25 cellular contexts compared by ENCODE assay signal in the genomic region with DNA sequence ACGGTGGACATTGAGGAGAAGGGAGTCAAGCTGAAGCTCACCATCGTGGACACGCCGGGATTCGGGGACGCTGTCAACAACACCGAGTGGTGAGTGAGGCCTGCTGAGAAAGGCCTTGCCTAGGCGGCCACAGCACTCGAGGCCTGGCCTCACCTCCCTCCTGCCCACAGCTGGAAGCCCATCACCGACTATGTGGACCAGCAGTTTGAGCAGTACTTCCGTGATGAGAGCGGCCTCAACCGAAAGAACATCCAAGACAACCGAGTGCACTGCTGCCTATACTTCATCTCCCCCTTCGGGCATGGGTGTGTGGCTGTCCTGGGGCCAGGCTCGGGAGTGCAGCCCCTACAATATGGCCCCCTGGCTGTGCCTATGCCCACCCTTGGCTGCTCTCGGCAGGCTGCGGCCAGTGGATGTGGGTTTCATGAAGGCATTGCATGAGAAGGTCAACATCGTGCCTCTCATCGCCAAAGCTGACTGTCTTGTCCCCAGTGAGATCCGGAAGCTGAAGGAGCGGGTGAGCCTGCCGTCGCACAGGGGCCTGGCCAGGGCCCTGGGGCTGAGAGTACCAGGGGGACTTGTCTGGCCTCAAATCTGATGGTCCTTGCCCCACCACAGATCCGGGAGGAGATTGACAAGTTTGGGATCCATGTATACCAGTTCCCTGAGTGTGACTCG. TPM values are rescaled to one million over a fixed set of nuclear protein-coding genes. Genes with fewer than 3 reads are reported as not detected.
DNase-seq lines count a peak whose midpoint lies in the region; ATAC-seq and TF ChIP-seq lines count a peak whose summit lies in the region.
"Had no signal": no experiment of that assay in that cellular context is flagged by ENCODE, and none has a peak within 500 bp of the region (broad histone marks: within the 10 kb centered on the region; RNA-seq: fewer than 3 reads in every experiment).

No MANE protein-coding gene starts in this region.

- intact Hi-C loops in MCF 10A (cut with micrococcal nuclease) (no loop called here), breast epithelium (cut with DNase I; ENCODE audit: low total_unique reads) (no loop called here), tibial artery (cut with DNase I; ENCODE audit: low total_unique reads) (loop anchor here (10.0 kb wide), 1 partner anchor 135 kb away; the partner anchor contains the start of genes GNB1L and RTL10)

- H3K36me3 ChIP-seq in breast epithelium (no peaks in the 10 kb centered on the region), tibial artery (peaks cover 0 to 32% (median 32%) of the 10 kb centered on the region in 3 donors)
- H3K36me3 ChIP-seq: BE2C, right lobe of liver had no signal

- H3K4me1 ChIP-seq in breast epithelium (peaks cover 5 to 9% of the 10 kb centered on the region in 2 donors), tibial artery (peaks cover 0 to 31% (median 25%) of the 10 kb centered on the region in 4 donors)
- H3K4me1 ChIP-seq: BE2C had no signal

- H3K27me3 ChIP-seq in breast epithelium (peaks cover 0 to 2% of the 10 kb centered on the region in 2 donors), tibial artery (no peaks in the 10 kb centered on the region)
- H3K27me3 ChIP-seq: BE2C, SJSA1 had no signal

- H3K27me3 Mint-ChIP-seq in MCF 10A (ENCODE audit: insufficient read depth, unreplicated experiment) (no peaks in the 10 kb centered on the region), T-cell (peaks cover 22 to 64% of the 10 kb centered on the region in 2 donors), glutamatergic neuron (ENCODE audit: unreplicated experiment) (peaks cover 41% of the 10 kb centered on the region)
- H3K27me3 Mint-ChIP-seq in stimulated activated naive B cell treated with anti-CD40 and anti-IgM and Interleukin-4, amounts not matched to agents 10 μg/mL and 1 μg/mL and 100 μg/mL, for 72 hours: peaks cover 61 to 85% of the 10 kb centered on the region in 2 donors

- TF ChIP-seq CTCF in MCF 10A (IDR thresholded peaks at IDR 0.05; ENCODE audit: unreplicated experiment) (no peak), breast epithelium (IDR thresholded peaks at IDR 0.05) (no peak), glutamatergic neuron (IDR thresholded peaks at IDR 0.05; ENCODE audit: partially characterized antibody, unreplicated experiment) (no peak), tibial artery (IDR thresholded peaks at IDR 0.05) (no peak)

- H3K9me3 ChIP-seq in breast epithelium (no peaks in the 10 kb centered on the region), tibial artery (no peaks in the 10 kb centered on the region)
- H3K9me3 ChIP-seq: BE2C, heart left ventricle, right lobe of liver had no signal

- BruUV-seq in MCF 10A (replicated peaks; lab: Mats Ljungman, UMichigan): no TSS peak

- ATAC-seq in T-cell (replicated peaks in 1 of 4): no peak
- ATAC-seq in GM19023 (IDR thresholded peaks at IDR 0.05; ENCODE audit: unreplicated experiment): no peak
- ATAC-seq in stimulated activated naive B cell treated with anti-CD40 and anti-IgM and Interleukin-4, amounts not matched to agents 10 μg/mL and 1 μg/mL and 100 μg/mL, for 72 hours (replicated peaks): no peak
- ATAC-seq: left colon, right lobe of liver had no signal

- CTCF ChIA-PET in MCF 10A (lab: Yijun Ruan, JAX): interaction anchor here (0.5 to 1.1 kb wide), 3 partner anchors 10 to 34 kb away, joined by 3 to 6 read pairs (median 5); no protein-coding TSS in a partner anchor
- CTCF ChIA-PET in T-cell (lab: Charles Lee): no interaction called here

- no peak overlapping the region for H3K4me3 ChIP-seq in breast epithelium
- H3K4me3 ChIP-seq in tibial artery: no peak overlapping the region
- H3K4me3 ChIP-seq: right lobe of liver, SJSA1 had no signal

- H3K9me3 Mint-ChIP-seq in MCF 10A (ENCODE audit: unreplicated experiment) (peaks cover 5% of the 10 kb centered on the region), T-cell (no peaks in the 10 kb centered on the region), glutamatergic neuron (ENCODE audit: unreplicated experiment) (peaks cover 18% of the 10 kb centered on the region)
- no peaks in the 10 kb centered on the region for H3K9me3 Mint-ChIP-seq in stimulated activated naive B cell treated with anti-CD40 and anti-IgM and Interleukin-4, amounts not matched to agents 10 μg/mL and 1 μg/mL and 100 μg/mL, for 72 hours
- H3K9me3 Mint-ChIP-seq: activated CD4-positive, alpha-beta T cell treated with anti-CD3 and anti-CD28 coated beads, Interleukin-2, amount 10 ng/mL, durations not matched to agents 24 days and 14 days had no signal

- no peak for TF ChIP-seq POLR2A in breast epithelium (IDR thresholded peaks at IDR 0.05)

- DNase-seq in MCF 10A (ENCODE audit: unreplicated experiment) (no peak), breast epithelium (ENCODE audit: low spot score in 2 of 2) (no peak), T-cell (no peak), glutamatergic neuron (no peak), tibial artery (no peak)
- no peak for DNase-seq in stimulated activated naive B cell treated with anti-CD40 and anti-IgM and Interleukin-4, amounts not matched to agents 10 μg/mL and 1 μg/mL and 100 μg/mL, for 72 hours
- no peak for DNase-seq in stimulated activated CD8-positive, alpha-beta memory T cell treated with anti-CD3 and anti-CD28 coated beads, Interleukin-4, amount 100 ng/mL, for 48 hours
- DNase-seq: activated naive CD4-positive, alpha-beta T cell treated with Interleukin-2 at 50 U/mL for 16 hours; activated T-cell treated with anti-CD3 and anti-CD28 coated beads, Interleukin-2, amount 50 U/mL, for 48 hours; amygdala; BE2C; cerebellar nuclear complex; left colon; NCI-H1092 treated with DMSO at 0.1 percent for 48 hours; NCI-H2029; NCI-H526 treated with DMSO at 0.1 percent for 48 hours; right lobe of liver; trophoblast cell had no signal

- H3K27ac ChIP-seq in breast epithelium (no peak overlapping the region), tibial artery (peak overlapping the region; percentile 84 to 87)
- H3K27ac ChIP-seq: HL-60, right lobe of liver, SJSA1 had no signal

- H3K36me3 Mint-ChIP-seq in MCF 10A (ENCODE audit: insufficient read depth, unreplicated experiment) (no peaks in the 10 kb centered on the region), T-cell (no peaks in the 10 kb centered on the region), glutamatergic neuron (ENCODE audit: unreplicated experiment) (peaks cover 8% of the 10 kb centered on the region)
- H3K36me3 Mint-ChIP-seq in stimulated activated naive B cell treated with anti-CD40 and anti-IgM and Interleukin-4, amounts not matched to agents 10 μg/mL and 1 μg/mL and 100 μg/mL, for 72 hours: peaks cover 0 to 3% of the 10 kb centered on the region in 2 donors

- no peak overlapping the region for H3K27ac Mint-ChIP-seq in MCF 10A (ENCODE audit: low read depth, unreplicated experiment)
- H3K27ac Mint-ChIP-seq in T-cell: no peak overlapping the region
- no peak overlapping the region for H3K27ac Mint-ChIP-seq in glutamatergic neuron (ENCODE audit: unreplicated experiment)
- no peak overlapping the region for H3K27ac Mint-ChIP-seq in stimulated activated naive B cell treated with anti-CD40 and anti-IgM and Interleukin-4, amounts not matched to agents 10 μg/mL and 1 μg/mL and 100 μg/mL, for 72 hours

- POLR2A ChIA-PET in MCF 10A (lab: Yijun Ruan, JAX): interaction anchor here (0.9 kb wide), 1 partner anchor 10 kb away, joined by 3 read pairs; no protein-coding TSS in a partner anchor
- POLR2A ChIA-PET in T-cell (lab: Charles Lee): no interaction called here

- H3K4me1 Mint-ChIP-seq in MCF 10A (ENCODE audit: insufficient read depth, unreplicated experiment): peaks cover 3% of the 10 kb centered on the region
- peaks cover 12 to 26% (median 16%) of the 10 kb centered on the region in 3 donors for H3K4me1 Mint-ChIP-seq in T-cell
- H3K4me1 Mint-ChIP-seq in glutamatergic neuron (ENCODE audit: low read depth, unreplicated experiment): peaks cover 6% of the 10 kb centered on the region
- H3K4me1 Mint-ChIP-seq in stimulated activated naive B cell treated with anti-CD40 and anti-IgM and Interleukin-4, amounts not matched to agents 10 μg/mL and 1 μg/mL and 100 μg/mL, for 72 hours: peaks cover 30 to 36% of the 10 kb centered on the region in 2 donors

- peak overlapping the region; percentile 68 for H3K4me3 Mint-ChIP-seq in MCF 10A (ENCODE audit: unreplicated experiment)
- H3K4me3 Mint-ChIP-seq in T-cell: peak overlapping the region in 2 of 3 donors; percentile 37 to 78
- H3K4me3 Mint-ChIP-seq in glutamatergic neuron (ENCODE audit: unreplicated experiment): peak overlapping the region; percentile 46
- no peak overlapping the region for H3K4me3 Mint-ChIP-seq in stimulated activated naive B cell treated with anti-CD40 and anti-IgM and Interleukin-4, amounts not matched to agents 10 μg/mL and 1 μg/mL and 100 μg/mL, for 72 hours

RNA-seq across cellular contexts. Expression of gene GP1BB, which starts 3.0 kb away (rescaled TPM):
- 0.37 and 0.83 TPM in 2 replicates for total RNA-seq in MCF 10A (2022)
- 1 to 10 TPM; 1.3 to 6.2 (median 2.9) TPM for total RNA-seq in breast epithelium
- total RNA-seq in T-cell: 1 to 10 TPM in 1 of 5 donors, under 1 TPM in 4; 0.19 to 2.1 (median 0.36) TPM
- total RNA-seq in glutamatergic neuron (ENCODE audit: unreplicated experiment): 8.3 TPM
- total RNA-seq: activated CD4-positive, alpha-beta T cell treated with anti-CD3 and anti-CD28 coated beads, Interleukin-2, amount 10 ng/mL, durations not matched to agents 24 days and 14 days; T-helper 1 cell treated with Interleukin-12 subunit alpha and Interleukin-12 subunit beta and Interleukin-4 antibody, amounts not matched to agents 30 ng/mL and 1 ng/mL, for 36 hours had no signal

RNA-seq across cellular contexts. Expression of gene SEPTIN5, which starts 6.0 kb away (rescaled TPM):
- total RNA-seq in MCF 10A (2022) (2.0 and 3.5 TPM in 2 replicates), breast epithelium (10 to 100 TPM in 2 of 3 donors, 1 to 10 TPM in 1; 5.4 to 33.8 (median 18.4) TPM), T-cell (1 to 10 TPM in 3 of 5 donors, under 1 TPM in 2; 0.33 to 3.2 (median 1.2) TPM), glutamatergic neuron (ENCODE audit: unreplicated experiment) (96.0 TPM)
- total RNA-seq: T-helper 1 cell treated with Interleukin-12 subunit alpha and Interleukin-12 subunit beta and Interleukin-4 antibody, amounts not matched to agents 30 ng/mL and 1 ng/mL, for 36 hours had no signal

RNA-seq across cellular contexts. Expression of gene TBX1, which starts 40.3 kb away (rescaled TPM):
- total RNA-seq in MCF 10A (2022) (not detected in 2 replicates), breast epithelium (1 to 10 TPM in 2 of 3 donors, under 1 TPM in 1; 0.96 to 9.2 (median 2.9) TPM), T-cell (under 1 TPM in 1 of 5 donors, not detected in 4; 0.20 TPM), glutamatergic neuron (ENCODE audit: unreplicated experiment) (2.4 TPM)
- total RNA-seq: activated CD4-positive, alpha-beta T cell treated with anti-CD3 and anti-CD28 coated beads, Interleukin-2, amount 10 ng/mL, durations not matched to agents 24 days and 14 days; epithelial cell of proximal tubule; T-helper 1 cell treated with Interleukin-12 subunit alpha and Interleukin-12 subunit beta and Interleukin-4 antibody, amounts not matched to agents 30 ng/mL and 1 ng/mL, for 36 hours had no signal

Comparison
In these comparisons a context has a peak if more than half of its experiments do, and no peak if none do; other contexts are left out.
1. H3K4me3 Mint-ChIP-seq: peak in MCF 10A (single experiment), T-cell (2 of 3) and glutamatergic neuron (single experiment); none in stimulated activated naive B cell treated with anti-CD40 and anti-IgM and Interleukin-4, amounts not matched to agents 10 μg/mL and 1 μg/mL and 100 μg/mL, for 72 hours (0 of 2).
2. H3K27ac ChIP-seq: peak in tibial artery (2 of 2); none in breast epithelium (0 of 2).